Comparison of ENCODE assay signal across 16 cellular contexts in the genomic region with DNA sequence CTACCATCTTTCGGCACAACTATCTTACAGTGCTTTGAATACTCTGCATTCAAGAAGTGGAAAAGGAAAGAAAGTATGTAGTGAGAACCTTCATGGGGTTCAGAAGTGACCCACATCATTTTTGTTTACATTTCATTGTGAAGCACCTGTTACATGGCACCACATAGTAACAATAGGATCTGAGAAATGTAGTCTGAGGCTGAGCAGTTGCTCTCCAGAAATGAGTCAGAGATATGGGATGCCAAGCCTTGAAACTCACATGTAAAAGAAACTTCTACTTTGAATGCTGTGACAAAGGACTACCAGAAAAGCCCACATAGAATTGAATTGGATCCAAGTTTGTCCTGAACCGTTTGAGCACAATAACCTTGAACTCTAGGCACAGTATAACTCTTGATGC.
A peak's percentile ranks its signal among the peaks of the same experiment; 100 is the strongest.
DNase-seq lines count a peak whose midpoint lies in the region; ATAC-seq lines count a peak whose summit lies in the region.
"Had no signal": no experiment of that assay in that cellular context is flagged by ENCODE, and none has a peak within 500 bp of the region (broad histone marks: within the 10 kb centered on the region; RNA-seq: fewer than 3 reads in every experiment).

No MANE protein-coding gene starts in this region.

- no peaks in the 10 kb centered on the region for H3K36me3 Mint-ChIP-seq in activated T-helper 17 cell treated with anti-CD3 and anti-CD28 coated beads, Interleukin-2, amount 50 U/mL, for 72 hours (ENCODE audit: low read depth)
- H3K36me3 Mint-ChIP-seq in activated CD4-positive, alpha-beta T cell treated with anti-CD3 and anti-CD28 coated beads, Interleukin-2, amount 10 ng/mL, durations not matched to agents 24 days and 14 days (ENCODE audit: low read depth), result no peaks in the 10 kb centered on the region
- H3K36me3 Mint-ChIP-seq: naive thymus-derived CD4-positive, alpha-beta T cell; T-cell had no signal

- peaks cover 9% of the 10 kb centered on the region for H3K9me3 Mint-ChIP-seq in activated T-helper 17 cell treated with anti-CD3 and anti-CD28 coated beads, Interleukin-2, amount 50 U/mL, for 72 hours
- no peaks in the 10 kb centered on the region for H3K9me3 Mint-ChIP-seq in activated CD4-positive, alpha-beta T cell treated with anti-CD3 and anti-CD28 coated beads, Interleukin-2, amount 10 ng/mL, durations not matched to agents 24 days and 14 days

- H3K27me3 Mint-ChIP-seq in activated T-helper 17 cell treated with anti-CD3 and anti-CD28 coated beads, Interleukin-2, amount 50 U/mL, for 72 hours, result no peaks in the 10 kb centered on the region
- H3K27me3 Mint-ChIP-seq in activated CD4-positive, alpha-beta T cell treated with anti-CD3 and anti-CD28 coated beads, Interleukin-2, amount 10 ng/mL, durations not matched to agents 24 days and 14 days, result no peaks in the 10 kb centered on the region
- H3K27me3 Mint-ChIP-seq: B cell; naive thymus-derived CD4-positive, alpha-beta T cell; T-cell had no signal

- no peak overlapping the region for H3K27ac Mint-ChIP-seq in activated T-helper 17 cell treated with anti-CD3 and anti-CD28 coated beads, Interleukin-2, amount 50 U/mL, for 72 hours
- H3K27ac Mint-ChIP-seq in activated CD4-positive, alpha-beta T cell treated with anti-CD3 and anti-CD28 coated beads, Interleukin-2, amount 10 ng/mL, durations not matched to agents 24 days and 14 days, result no peak overlapping the region
- H3K27ac Mint-ChIP-seq: B cell; naive thymus-derived CD4-positive, alpha-beta T cell; T-cell had no signal

- H3K4me3 Mint-ChIP-seq in activated T-helper 17 cell treated with anti-CD3 and anti-CD28 coated beads, Interleukin-2, amount 50 U/mL, for 72 hours, result no peak overlapping the region
- H3K4me3 Mint-ChIP-seq in activated CD4-positive, alpha-beta T cell treated with anti-CD3 and anti-CD28 coated beads, Interleukin-2, amount 10 ng/mL, durations not matched to agents 24 days and 14 days, result no peak overlapping the region
- H3K4me3 Mint-ChIP-seq: B cell; naive thymus-derived CD4-positive, alpha-beta T cell; T-cell had no signal

- intact Hi-C loops in activated CD4-positive, alpha-beta T cell treated with anti-CD3 and anti-CD28 coated beads, Interleukin-2, amount 10 ng/mL, durations not matched to agents 24 days and 14 days (cut with micrococcal nuclease), result no loop called here

- no peak for DNase-seq in activated CD4-positive, alpha-beta T cell treated with anti-CD3 and anti-CD28 coated beads, Interleukin-2, amount 10 ng/mL, durations not matched to agents 24 days and 14 days
- DNase-seq in activated naive CD4-positive, alpha-beta T cell (lab: John Stamatoyannopoulos, UW), result no peak
- DNase-seq: activated CD4-positive, alpha-beta T cell treated with anti-CD3 and anti-CD28 coated beads for 1 hour; EL; naive thymus-derived CD4-positive, alpha-beta T cell; stimulated activated CD4-positive, alpha-beta T cell treated with anti-CD3 and anti-CD28 coated beads, Interleukin-4, amount 100 ng/mL, for 4 hours; stimulated activated naive CD8-positive, alpha-beta T cell treated with anti-CD3 and anti-CD28 coated beads, Interleukin-15, Interleukin-2, amounts not matched to agents 100 U/mL and 50 U/mL, for 24 hours; T-cell had no signal

- no peaks in the 10 kb centered on the region for H3K4me1 Mint-ChIP-seq in activated T-helper 17 cell treated with anti-CD3 and anti-CD28 coated beads, Interleukin-2, amount 50 U/mL, for 72 hours
- H3K4me1 Mint-ChIP-seq in activated CD4-positive, alpha-beta T cell treated with anti-CD3 and anti-CD28 coated beads, Interleukin-2, amount 10 ng/mL, durations not matched to agents 24 days and 14 days, result no peaks in the 10 kb centered on the region
- H3K4me1 Mint-ChIP-seq: B cell, T-cell had no signal

- peak; percentile 78 for ATAC-seq in GM18861 (IDR thresholded peaks at IDR 0.05; ENCODE audit: unreplicated experiment)
- ATAC-seq in GM21447 (IDR thresholded peaks at IDR 0.05; ENCODE audit: unreplicated experiment), result peak; percentile 69
- peak; percentile 85 for ATAC-seq in HG02973 (IDR thresholded peaks at IDR 0.05; ENCODE audit: unreplicated experiment)
- peak; percentile 81 for ATAC-seq in HG03565 (IDR thresholded peaks at IDR 0.05; ENCODE audit: unreplicated experiment)
- ATAC-seq in activated CD4-positive, CD25-positive, alpha-beta regulatory T cell treated with anti-CD3 and anti-CD28 coated beads, Interleukin-2, amount 50 U/mL, for 24 hours, result no peak
- ATAC-seq in activated T-helper 17 cell treated with anti-CD3 and anti-CD28 coated beads, Interleukin-2, amount 50 U/mL, for 72 hours (replicated peaks), result no peak
- ATAC-seq: gastroesophageal sphincter; naive thymus-derived CD4-positive, alpha-beta T cell; stimulated activated naive CD8-positive, alpha-beta T cell treated with anti-CD3 and anti-CD28 coated beads, Interleukin-15, Interleukin-2, amounts not matched to agents 100 U/mL and 50 U/mL, for 24 hours; T-cell had no signal

Comparison
In these comparisons a context has a peak if more than half of its experiments do, and no peak if none do; other contexts are left out.
1. ATAC-seq: peak in GM18861 (single experiment), GM21447 (single experiment), HG02973 (single experiment) and HG03565 (single experiment); none in activated CD4-positive, CD25-positive, alpha-beta regulatory T cell treated with anti-CD3 and anti-CD28 coated beads, Interleukin-2, amount 50 U/mL, for 24 hours (0 of 2) and activated T-helper 17 cell treated with anti-CD3 and anti-CD28 coated beads, Interleukin-2, amount 50 U/mL, for 72 hours (single experiment).